In genomic region chr4:86521373-86521969, GRCh38 we compare ENCODE assay signal across 27 cellular contexts.
DNase-seq lines count a peak whose midpoint lies in the region; ATAC-seq and TF ChIP-seq lines count a peak whose summit lies in the region.
"Had no signal": no experiment of that assay in that cellular context is flagged by ENCODE, and none has a peak within 500 bp of the region (broad histone marks: within the 10 kb centered on the region; RNA-seq: fewer than 3 reads in every experiment).

No MANE protein-coding gene starts in this region.

- H3K4me3 Mint-ChIP-seq in osteocyte (ENCODE audit: unreplicated experiment): no peak overlapping the region
- H3K4me3 Mint-ChIP-seq: activated naive CD8-positive, alpha-beta T cell treated with anti-CD3 and anti-CD28 coated beads, Interleukin-2, amount 50 U/mL, for 24 hours; stimulated activated memory B cell treated with anti-CD40 and anti-IgM and Interleukin-4, amounts not matched to agents 10 μg/mL and 1 μg/mL and 100 μg/mL, for 72 hours had no signal

- peak overlapping the region; percentile 67 for H3K27ac Mint-ChIP-seq in osteocyte (ENCODE audit: unreplicated experiment)
- H3K27ac Mint-ChIP-seq: activated naive CD8-positive, alpha-beta T cell treated with anti-CD3 and anti-CD28 coated beads, Interleukin-2, amount 50 U/mL, for 24 hours; stimulated activated memory B cell treated with anti-CD40 and anti-IgM and Interleukin-4, amounts not matched to agents 10 μg/mL and 1 μg/mL and 100 μg/mL, for 72 hours had no signal

- H3K4me3 ChIP-seq in GM12865 (ENCODE audit: low read depth, low read length): no peak overlapping the region
- H3K4me3 ChIP-seq: HAP-1, hepatocyte, MG63, PC-9, prostate gland had no signal

- peak; percentile 59 for ATAC-seq in HG03175 (IDR thresholded peaks at IDR 0.05; ENCODE audit: unreplicated experiment)
- ATAC-seq: activated naive CD8-positive, alpha-beta T cell treated with anti-CD3 and anti-CD28 coated beads, Interleukin-2, amount 50 U/mL, for 24 hours; left cardiac atrium; sciatic nerve; stimulated activated memory B cell treated with anti-CD40 and anti-IgM and Interleukin-4, amounts not matched to agents 10 μg/mL and 1 μg/mL and 100 μg/mL, for 72 hours had no signal

- peaks cover 7% of the 10 kb centered on the region for H3K36me3 Mint-ChIP-seq in osteocyte (ENCODE audit: unreplicated experiment)
- H3K36me3 Mint-ChIP-seq: stimulated activated memory B cell treated with anti-CD40 and anti-IgM and Interleukin-4, amounts not matched to agents 10 μg/mL and 1 μg/mL and 100 μg/mL, for 72 hours had no signal

- H3K9me3 Mint-ChIP-seq in osteocyte (ENCODE audit: unreplicated experiment): peaks cover 26% of the 10 kb centered on the region

- H3K27me3 Mint-ChIP-seq in osteocyte (ENCODE audit: unreplicated experiment): no peaks in the 10 kb centered on the region

- peaks cover 16% of the 10 kb centered on the region for H3K4me1 Mint-ChIP-seq in osteocyte (ENCODE audit: unreplicated experiment)
- H3K4me1 Mint-ChIP-seq: activated naive CD8-positive, alpha-beta T cell treated with anti-CD3 and anti-CD28 coated beads, Interleukin-2, amount 50 U/mL, for 24 hours; stimulated activated memory B cell treated with anti-CD40 and anti-IgM and Interleukin-4, amounts not matched to agents 10 μg/mL and 1 μg/mL and 100 μg/mL, for 72 hours had no signal

- DNase-seq in GM12865 (ENCODE audit: low read depth) (peak; percentile 65), SKM-1 (lab: John Stamatoyannopoulos, UW; ENCODE audit: unreplicated experiment) (peak; percentile 21), osteocyte (ENCODE audit: extremely low spot score, unreplicated experiment) (no peak), OCI-M1 (lab: John Stamatoyannopoulos, UW) (no peak), NCI-H2196 (lab: John Stamatoyannopoulos, UW; ENCODE audit: unreplicated experiment) (no peak), NCI-H1436 (lab: John Stamatoyannopoulos, UW) (no peak)
- DNase-seq: activated gamma-delta T cell treated with Interleukin-2 at 50 U/mL for 16 hours; activated naive CD8-positive, alpha-beta T cell treated with anti-CD3 and anti-CD28 coated beads, Interleukin-2, amount 50 U/mL, for 24 hours; C1 segment of cervical spinal cord; central memory CD4-positive, alpha-beta T cell; dermis blood vessel endothelial cell; KG1; left cardiac atrium; MG63; NCI-H1417 treated with DMSO at 0.1 percent for 48 hours; NCI-H446; PC-9; SHP77; stimulated activated CD4-positive, alpha-beta T cell treated with anti-CD3 and anti-CD28 coated beads, Interleukin-12 subunit alpha, Interleukin-12 subunit beta, amount 100 ng/mL, for 4 hours; stimulated activated CD4-positive, alpha-beta T cell treated with anti-CD3 and anti-CD28 coated beads, Interleukin-4, amount 100 ng/mL, for 1 hour; substantia nigra had no signal

- TF ChIP-seq CTCF in GM12865 (IDR thresholded peaks at IDR 0.05; ENCODE audit: insufficient read depth, low read depth, low read length, missing control alignments) (no peak), osteocyte (IDR thresholded peaks at IDR 0.05) (no peak)

Comparison
In these comparisons a context has a peak if more than half of its experiments do, and no peak if none do; other contexts are left out.
1. DNase-seq: peak in GM12865 (single experiment) and SKM-1 (single experiment); none in osteocyte (single experiment), OCI-M1 (single experiment), NCI-H2196 (single experiment) and NCI-H1436 (single experiment).